ENCODE assay signal across 1 cellular context in genomic region chr1:27562021-27562420, GRCh38.
TF ChIP-seq lines count a peak whose summit lies in the region.

No MANE protein-coding gene starts in this region.

TF ChIP-seq in H1, 55 proteins besides CTCF, POLR2A, EP300 and RAD21:
- TF ChIP-seq TAF7 (optimal IDR thresholded peaks at IDR 0.05; ENCODE audit: borderline replicate concordance, low read depth, low read length) (no peak), CHD7 (IDR thresholded peaks at IDR 0.05; ENCODE audit: insufficient replicate concordance, low read length) (no peak), USF2 (IDR thresholded peaks at IDR 0.05; ENCODE audit: low read length) (no peak), RXRA (IDR thresholded peaks at IDR 0.05; ENCODE audit: insufficient read depth, low read depth, low read length) (no peak), CEBPB (IDR thresholded peaks at IDR 0.05; ENCODE audit: low read depth, low read length) (no peak), BACH1 (IDR thresholded peaks at IDR 0.05; ENCODE audit: low read length) (no peak)
